Comparison of ENCODE assay signal across 9 cellular contexts in genomic region chr2:73290049-73290839, GRCh38. TPM values are rescaled to one million over a fixed set of nuclear protein-coding genes. Genes with fewer than 3 reads are reported as not detected.
DNase-seq lines count a peak whose midpoint lies in the region; ATAC-seq and TF ChIP-seq lines count a peak whose summit lies in the region.
"Had no signal": no experiment of that assay in that cellular context is flagged by ENCODE, and none has a peak within 500 bp of the region (broad histone marks: within the 10 kb centered on the region; RNA-seq: fewer than 3 reads in every experiment).

No MANE protein-coding gene starts in this region.

- H3K4me1 ChIP-seq in heart right ventricle (peaks cover 4 to 35% (median 20%) of the 10 kb centered on the region in 9 donors), right cardiac atrium (ENCODE audit: control insufficient read depth, insufficient read depth, low read length) (no peaks in the 10 kb centered on the region)

- H3K27me3 Mint-ChIP-seq in T-helper 17 cell (peaks cover 56% of the 10 kb centered on the region), neural crest cell (ENCODE audit: low read depth) (peaks cover 98% of the 10 kb centered on the region)

- H3K4me3 ChIP-seq in heart right ventricle (no peak overlapping the region), right cardiac atrium (ENCODE audit: low read length) (no peak overlapping the region)

- H3K9me3 ChIP-seq in heart right ventricle (peaks cover 0 to 3% (median 0%) of the 10 kb centered on the region in 11 donors), right cardiac atrium (ENCODE audit: control insufficient read depth, low read length) (no peaks in the 10 kb centered on the region), T-helper 17 cell (ENCODE audit: control insufficient read depth, low read length, poor library complexity, severe bottlenecking) (no peaks in the 10 kb centered on the region)

- no peak for ATAC-seq in heart right ventricle
- ATAC-seq in right cardiac atrium: no peak
- ATAC-seq in T-helper 17 cell: no peak
- ATAC-seq in HG02970 (IDR thresholded peaks at IDR 0.05; ENCODE audit: low FRiP score, unreplicated experiment): no peak
- no peak for ATAC-seq in HG02798 (IDR thresholded peaks at IDR 0.05; ENCODE audit: poor library complexity, unreplicated experiment)
- ATAC-seq: stimulated activated effector memory CD8-positive, alpha-beta T cell treated with anti-CD3 and anti-CD28 coated beads, Interleukin-12 subunit alpha, Interleukin-12 subunit beta, amount 100 ng/mL, for 72 hours had no signal

- peak overlapping the region; percentile 41 for H3K27ac Mint-ChIP-seq in T-helper 17 cell
- no peak overlapping the region for H3K27ac Mint-ChIP-seq in neural crest cell (ENCODE audit: unreplicated experiment)
- H3K27ac Mint-ChIP-seq: stimulated activated effector memory CD8-positive, alpha-beta T cell treated with anti-CD3 and anti-CD28 coated beads, Interleukin-12 subunit alpha, Interleukin-12 subunit beta, amount 100 ng/mL, for 72 hours had no signal

- WGBS in heart right ventricle, 2 donors: 48 to 52% methylated on average over 6 of the region's 6 CpGs
- 52% methylated on average over 6 of the region's 6 CpGs for WGBS in right cardiac atrium

- TF ChIP-seq CTCF in heart right ventricle (IDR thresholded peaks at IDR 0.05) (peak in 6 of 9 donors; percentile 30 to 57 (median 40)), neural crest cell (conservative IDR thresholded peaks at IDR 0.05) (peak; percentile 67)

- peaks cover 5% of the 10 kb centered on the region for H3K36me3 Mint-ChIP-seq in T-helper 17 cell (ENCODE audit: low read depth)
- H3K36me3 Mint-ChIP-seq in neural crest cell (ENCODE audit: low read depth): no peaks in the 10 kb centered on the region
- H3K36me3 Mint-ChIP-seq: stimulated activated effector memory CD8-positive, alpha-beta T cell treated with anti-CD3 and anti-CD28 coated beads, Interleukin-12 subunit alpha, Interleukin-12 subunit beta, amount 100 ng/mL, for 72 hours had no signal

- no peak overlapping the region for H3K27ac ChIP-seq in heart right ventricle
- H3K27ac ChIP-seq in right cardiac atrium (ENCODE audit: low read length): no peak overlapping the region

- intact Hi-C loops in heart right ventricle (cut with DNase I) (no loop called here), right cardiac atrium (cut with DNase I) (no loop called here)

- peaks cover 14% of the 10 kb centered on the region for H3K4me1 Mint-ChIP-seq in T-helper 17 cell
- H3K4me1 Mint-ChIP-seq in neural crest cell: peaks cover 7% of the 10 kb centered on the region

- H3K36me3 ChIP-seq in heart right ventricle: no peaks in the 10 kb centered on the region

- DNase-seq in heart right ventricle (no peak), right cardiac atrium (no peak), NCI-H1105 (lab: John Stamatoyannopoulos, UW) (peak; percentile 46), T-helper 17 cell (peak in 1 of 3 donors; percentile 41), dermis microvascular lymphatic vessel endothelial cell (ENCODE audit: low read depth in 2 of 2) (peak; percentile 5 to 52), neural crest cell (ENCODE audit: low read depth, low spot score) (no peak)

- no peaks in the 10 kb centered on the region for H3K9me3 Mint-ChIP-seq in neural crest cell
- H3K9me3 Mint-ChIP-seq: stimulated activated effector memory CD8-positive, alpha-beta T cell treated with anti-CD3 and anti-CD28 coated beads, Interleukin-12 subunit alpha, Interleukin-12 subunit beta, amount 100 ng/mL, for 72 hours had no signal

- peak overlapping the region; percentile 75 for H3K4me3 Mint-ChIP-seq in T-helper 17 cell
- no peak overlapping the region for H3K4me3 Mint-ChIP-seq in neural crest cell

- H3K27me3 ChIP-seq in heart right ventricle (peaks cover 37 to 99% (median 93%) of the 10 kb centered on the region in 7 donors), right cardiac atrium (ENCODE audit: control insufficient read depth, insufficient read depth) (no peaks in the 10 kb centered on the region)

RNA-seq across cellular contexts. Expression of gene EGR4, which starts 3.1 kb away (rescaled TPM):
- total RNA-seq in heart right ventricle: under 1 TPM in 1 of 10 donors, not detected in 9; 0.36 TPM
- not detected for polyA plus RNA-seq in heart right ventricle
- total RNA-seq in right cardiac atrium: not detected
- polyA plus RNA-seq in right cardiac atrium: 0.48 TPM
- under 1 TPM; 0.52 to 0.70 TPM for total RNA-seq in T-helper 17 cell
- not detected in 2 replicates for total RNA-seq in dermis microvascular lymphatic vessel endothelial cell
- not detected in 2 replicates for total RNA-seq in neural crest cell

RNA-seq across cellular contexts. Expression of gene FBXO41, which starts 6.0 kb away (rescaled TPM):
- total RNA-seq in heart right ventricle (1 to 10 TPM in 3 of 10 donors, under 1 TPM in 7; 0.57 to 1.8 (median 0.80) TPM), right cardiac atrium (1 to 10 TPM; 1.8 to 3.5 (median 2.3) TPM), T-helper 17 cell (10 to 100 TPM; 13.3 to 13.5 TPM), dermis microvascular lymphatic vessel endothelial cell (0.13 and 0.25 TPM in 2 replicates), neural crest cell (3.7 and 4.5 TPM in 2 replicates)
- polyA plus RNA-seq in heart right ventricle (under 1 TPM; 0.12 to 0.51 TPM), right cardiac atrium (1.8 TPM)

RNA-seq across cellular contexts. Expression of gene CCT7, which starts 56.1 kb away (rescaled TPM):
- total RNA-seq in heart right ventricle (100 to 1,000 TPM; 162 to 213 (median 177) TPM), right cardiac atrium (100 to 1,000 TPM; 190 to 226 (median 213) TPM), T-helper 17 cell (100 to 1,000 TPM; 132 to 152 TPM), dermis microvascular lymphatic vessel endothelial cell (347 and 408 TPM in 2 replicates), neural crest cell (446 and 460 TPM in 2 replicates)
- polyA plus RNA-seq in heart right ventricle (100 to 1,000 TPM; 209 to 332 TPM), right cardiac atrium (210 TPM)

RNA-seq across cellular contexts. Expression of gene PRADC1, which starts 57.2 kb away (rescaled TPM):
- 10 to 100 TPM; 61.2 to 96.5 (median 76.6) TPM for total RNA-seq in heart right ventricle
- 100 to 1,000 TPM; 109 to 221 TPM for polyA plus RNA-seq in heart right ventricle
- total RNA-seq in right cardiac atrium: 10 to 100 TPM; 73.7 to 91.3 (median 82.5) TPM
- polyA plus RNA-seq in right cardiac atrium: 134 TPM
- total RNA-seq in T-helper 17 cell: 1 to 10 TPM; 4.7 to 5.9 TPM
- 20.4 and 23.6 TPM in 2 replicates for total RNA-seq in dermis microvascular lymphatic vessel endothelial cell
- total RNA-seq in neural crest cell: 11.4 and 11.7 TPM in 2 replicates

Comparison
In these comparisons a context has a peak if more than half of its experiments do, and no peak if none do; other contexts are left out.
1. DNase-seq: peak in NCI-H1105 (single experiment) and dermis microvascular lymphatic vessel endothelial cell (2 of 2); none in heart right ventricle (0 of 2), right cardiac atrium (0 of 3) and neural crest cell (single experiment).